Comparison of ENCODE assay signal across 8 cellular contexts in genomic region chr1:100443739-100444571, GRCh38.
DNase-seq lines count a peak whose midpoint lies in the region; ATAC-seq and TF ChIP-seq lines count a peak whose summit lies in the region.

No MANE protein-coding gene starts in this region.

- peak overlapping the region; percentile 99 for H3K27ac Mint-ChIP-seq in activated T-helper 17 cell treated with anti-CD3 and anti-CD28 coated beads, Interleukin-2, amount 50 U/mL, for 72 hours
- peak overlapping the region; percentile 57 to 95 (median 75) for H3K27ac Mint-ChIP-seq in naive B cell

- no peaks in the 10 kb centered on the region for H3K9me3 Mint-ChIP-seq in activated T-helper 17 cell treated with anti-CD3 and anti-CD28 coated beads, Interleukin-2, amount 50 U/mL, for 72 hours
- peaks cover 0 to 3% (median 0%) of the 10 kb centered on the region in 7 donors for H3K9me3 Mint-ChIP-seq in naive B cell

- ATAC-seq in HG03280 (IDR thresholded peaks at IDR 0.05; ENCODE audit: unreplicated experiment): peak; percentile 47
- ATAC-seq in activated T-helper 17 cell treated with anti-CD3 and anti-CD28 coated beads, Interleukin-2, amount 50 U/mL, for 72 hours (replicated peaks): peak; percentile 76
- ATAC-seq in naive B cell (ENCODE audit: low read depth in 2 of 2): peak; percentile 40 to 41
- no peak for ATAC-seq in body of pancreas
- ATAC-seq in esophagus mucosa: no peak

- TF ChIP-seq CTCF in body of pancreas (IDR thresholded peaks at IDR 0.05): no peak

- H3K4me1 ChIP-seq in body of pancreas: no peaks in the 10 kb centered on the region

- intact Hi-C loops in body of pancreas (cut with DNase I): no loop called here

- H3K4me3 Mint-ChIP-seq in activated T-helper 17 cell treated with anti-CD3 and anti-CD28 coated beads, Interleukin-2, amount 50 U/mL, for 72 hours: peak overlapping the region; percentile 80
- peak overlapping the region in 6 of 8 donors; percentile 26 to 80 (median 62) for H3K4me3 Mint-ChIP-seq in naive B cell

- H3K27me3 Mint-ChIP-seq in activated T-helper 17 cell treated with anti-CD3 and anti-CD28 coated beads, Interleukin-2, amount 50 U/mL, for 72 hours: no peaks in the 10 kb centered on the region
- no peaks in the 10 kb centered on the region for H3K27me3 Mint-ChIP-seq in naive B cell

- no peak for TF ChIP-seq POLR2A in body of pancreas (IDR thresholded peaks at IDR 0.05)

- H3K4me1 Mint-ChIP-seq in activated T-helper 17 cell treated with anti-CD3 and anti-CD28 coated beads, Interleukin-2, amount 50 U/mL, for 72 hours: peaks cover 58% of the 10 kb centered on the region
- H3K4me1 Mint-ChIP-seq in naive B cell: peaks cover 17 to 29% (median 26%) of the 10 kb centered on the region in 3 donors

- H3K36me3 ChIP-seq in body of pancreas (replicated peaks in 1 of 2; ENCODE audit: insufficient read depth in 1 of 2, low read depth in 2 of 2): no peaks in the 10 kb centered on the region

- DNase-seq in stimulated activated CD4-positive, alpha-beta T cell treated with anti-CD3 and anti-CD28 coated beads, Interleukin-15, amount 100 ng/mL, for 24 hours: peak; percentile 39
- DNase-seq in stimulated activated CD4-positive, alpha-beta T cell treated with anti-CD3 and anti-CD28 coated beads, Interleukin-12 subunit alpha, Interleukin-12 subunit beta, amount 100 ng/mL, for 4 hours: no peak
- DNase-seq in naive B cell (no peak), body of pancreas (no peak), NCI-H128 (lab: John Stamatoyannopoulos, UW; ENCODE audit: unreplicated experiment) (no peak)

- 73 to 79% methylated on average over 8 of the region's 8 CpGs for WGBS in body of pancreas, 2 donors

- H3K4me3 ChIP-seq in body of pancreas: no peak overlapping the region

- no peaks in the 10 kb centered on the region for H3K27me3 ChIP-seq in body of pancreas

- no peak overlapping the region for H3K27ac ChIP-seq in body of pancreas

- H3K36me3 Mint-ChIP-seq in activated T-helper 17 cell treated with anti-CD3 and anti-CD28 coated beads, Interleukin-2, amount 50 U/mL, for 72 hours (ENCODE audit: low read depth): peaks cover 72% of the 10 kb centered on the region
- H3K36me3 Mint-ChIP-seq in naive B cell: peaks cover 12 to 21% of the 10 kb centered on the region in 2 donors

- H3K9me3 ChIP-seq in body of pancreas: no peaks in the 10 kb centered on the region

Comparison
In these comparisons a context has a peak if more than half of its experiments do, and no peak if none do; other contexts are left out.
1. ATAC-seq: peak in HG03280 (single experiment), activated T-helper 17 cell treated with anti-CD3 and anti-CD28 coated beads, Interleukin-2, amount 50 U/mL, for 72 hours (single experiment) and naive B cell (2 of 2); none in body of pancreas (single experiment) and esophagus mucosa (single experiment).